31 cellular contexts compared by ENCODE assay signal in the genomic region with DNA sequence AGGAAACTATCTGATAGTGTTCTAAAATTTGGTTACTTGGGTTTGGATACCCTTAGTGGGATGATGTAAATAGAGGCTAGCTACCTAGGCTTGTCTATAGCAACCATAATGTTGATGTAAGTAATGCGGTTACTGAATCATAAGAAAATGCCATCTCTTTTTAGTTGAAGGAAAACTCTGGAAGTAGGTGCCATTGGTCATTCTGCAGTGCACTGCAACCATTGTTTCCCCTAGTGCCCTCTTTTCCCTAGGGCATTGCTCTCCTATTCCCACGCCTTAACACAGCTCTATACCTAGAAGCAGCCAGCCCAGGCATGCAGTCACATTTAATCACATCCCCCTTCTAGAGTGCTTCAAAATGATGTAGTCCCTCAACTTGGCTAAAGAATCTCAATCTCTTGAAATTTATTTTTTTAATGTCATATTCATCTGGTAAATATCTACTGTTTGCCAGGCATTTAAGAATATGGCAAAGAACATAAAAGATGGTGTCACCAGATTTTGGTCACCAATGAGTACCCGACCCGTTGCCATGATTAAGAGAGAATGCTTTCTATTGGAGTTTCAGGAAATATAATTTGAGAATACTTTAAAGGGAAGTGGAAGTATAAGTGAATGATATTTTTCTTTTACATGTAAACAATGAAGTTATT. TPM values are rescaled to one million over a fixed set of nuclear protein-coding genes. Genes with fewer than 3 reads are reported as not detected.
DNase-seq lines count a peak whose midpoint lies in the region; ATAC-seq, FAIRE-seq and TF ChIP-seq lines count a peak whose summit lies in the region.
"Had no signal": no experiment of that assay in that cellular context is flagged by ENCODE, and none has a peak within 500 bp of the region (broad histone marks: within the 10 kb centered on the region; RNA-seq: fewer than 3 reads in every experiment).

No MANE protein-coding gene starts in this region.

- no peak overlapping the region for H3K4me3 ChIP-seq in K562
- H3K4me3 ChIP-seq in right lobe of liver, result no peak overlapping the region
- H3K4me3 ChIP-seq: skin epidermis, vagina had no signal

- no peak for TF ChIP-seq EP300 in K562 (IDR thresholded peaks at IDR 0.05; ENCODE audit: low read length)

- no peaks in the 10 kb centered on the region for H3K9me3 Mint-ChIP-seq in activated naive CD4-positive, alpha-beta T cell treated with anti-CD3 and anti-CD28 coated beads, Interleukin-2, amount 50 U/mL, for 24 hours
- H3K9me3 Mint-ChIP-seq: activated naive CD4-positive, alpha-beta T cell treated with anti-CD3 and anti-CD28 coated beads, Interleukin-2, amount 50 U/mL, for 72 hours; activated T-helper 17 cell treated with anti-CD3 and anti-CD28 coated beads, Interleukin-2, amount 50 U/mL, for 72 hours; stimulated activated naive CD8-positive, alpha-beta T cell treated with anti-CD3 and anti-CD28 coated beads, Interleukin-15, amount 100 ng/mL, for 72 hours had no signal

- no TSS peak for BruUV-seq in K562 (replicated peaks; lab: Mats Ljungman, UMichigan)

- ATAC-seq in K562 (peak; percentile 58), right lobe of liver (peak in 2 of 4 donors; percentile 2 to 3)
- ATAC-seq: activated CD4-positive, CD25-positive, alpha-beta regulatory T cell treated with anti-CD3 and anti-CD28 coated beads, Interleukin-2, amount 50 U/mL, for 24 hours; activated naive CD4-positive, alpha-beta T cell treated with anti-CD3 and anti-CD28 coated beads, Interleukin-2, amount 50 U/mL, for 72 hours; activated T-helper 17 cell treated with anti-CD3 and anti-CD28 coated beads, Interleukin-2, amount 50 U/mL, for 72 hours; PC-3; stimulated activated naive CD8-positive, alpha-beta T cell treated with anti-CD3 and anti-CD28 coated beads, Interleukin-15, amount 100 ng/mL, for 72 hours had no signal

- no peaks in the 10 kb centered on the region for H3K79me2 ChIP-seq in K562 (ENCODE audit: control insufficient read depth, insufficient read depth, low read length)

- intact Hi-C loops in K562 (cut with micrococcal nuclease) (no loop called here), right lobe of liver (cut with DNase I) (no loop called here), posterior cingulate gyrus (cut with DNase I) (loop anchor here (10.0 kb wide), 1 partner anchor 228 kb away; no protein-coding TSS in a partner anchor)

- POLR2A ChIA-PET in K562 (lab: Yijun Ruan, JAX), result interaction anchor here (2.3 kb wide), 1 partner anchor 16 kb away, joined by 14 read pairs; no protein-coding TSS in a partner anchor

- no peaks in the 10 kb centered on the region for H3K9me1 ChIP-seq in K562 (ENCODE audit: control insufficient read depth, insufficient read depth, low read length)

- no peaks in the 10 kb centered on the region for H3K27me3 ChIP-seq in K562 (ENCODE audit: control insufficient read depth in 2 of 2, insufficient read depth in 2 of 2, low read length in 2 of 2)
- no peaks in the 10 kb centered on the region for H3K27me3 ChIP-seq in right lobe of liver
- H3K27me3 ChIP-seq: neutrophil, vagina had no signal

- CTCF ChIA-PET in K562 (lab: Yijun Ruan, JAX; ENCODE audit: low intra/inter-chr PET ratio), result no interaction called here

- in situ Hi-C loops in K562 (cut with MboI), result no loop called here

- H3K36me3 Mint-ChIP-seq in activated naive CD4-positive, alpha-beta T cell treated with anti-CD3 and anti-CD28 coated beads, Interleukin-2, amount 50 U/mL, for 24 hours, result peaks cover 14% of the 10 kb centered on the region

- FAIRE-seq in K562 (lab: Jason Lieb, UNC), result no peak
- FAIRE-seq: bronchial epithelial cell, GM18507, HTR-8/SVneo had no signal

- H3K9ac ChIP-seq in K562 (ENCODE audit: insufficient read depth in 1 of 2, low read depth in 2 of 2, low read length in 2 of 2), result no peak overlapping the region
- H3K9ac ChIP-seq: KMS-11 had no signal

- no peak for TF ChIP-seq RAD21 in K562 (CRISPR knock-in tag; conservative IDR thresholded peaks at IDR 0.05 in 1 of 2, IDR thresholded peaks at IDR 0.05 in 1 of 2)

- DNase-seq in activated naive CD4-positive, alpha-beta T cell treated with Interleukin-2 at 50 U/mL for 16 hours, result no peak
- DNase-seq in K562 (ENCODE audit: extremely low read depth in 1 of 4, low spot score in 3 of 4) (no peak), right lobe of liver (no peak), NK-92 (lab: John Stamatoyannopoulos, UW; ENCODE audit: unreplicated experiment) (no peak), posterior cingulate gyrus (no peak), iPS-NIHi11 (ENCODE audit: low spot score) (no peak), GM19238 (ENCODE audit: insufficient read length, low spot score) (no peak)
- DNase-seq: activated CD4-positive, alpha-beta T cell treated with anti-CD3 and anti-CD28 coated beads, Interleukin-2, amount 50 U/mL, for 48 hours; activated CD8-positive, alpha-beta memory T cell treated with anti-CD3 and anti-CD28 coated beads, Interleukin-2, amount 50 U/mL, for 48 hours; anterior cingulate cortex; effector CD4-positive, alpha-beta T cell; GDM1; NCI-H1436; NK-92 treated with Interleukin-12 subunit alpha and Interleukin-12 subunit beta, amount 100 ng/mL, for 24 hours; PC-3; SHP77 treated with DMSO at 0.1 percent for 48 hours; stimulated activated CD8-positive, alpha-beta memory T cell treated with anti-CD3 and anti-CD28 coated beads, Interleukin-4, amount 100 ng/mL, for 48 hours; stimulated activated naive CD8-positive, alpha-beta T cell treated with anti-CD3 and anti-CD28 coated beads, Interleukin-15, amount 100 ng/mL, for 72 hours; T-helper 1 cell had no signal

- no peak overlapping the region for H3K4me3 Mint-ChIP-seq in activated naive CD4-positive, alpha-beta T cell treated with anti-CD3 and anti-CD28 coated beads, Interleukin-2, amount 50 U/mL, for 24 hours
- H3K4me3 Mint-ChIP-seq: activated T-helper 17 cell treated with anti-CD3 and anti-CD28 coated beads, Interleukin-2, amount 50 U/mL, for 72 hours; B cell; stimulated activated naive CD8-positive, alpha-beta T cell treated with anti-CD3 and anti-CD28 coated beads, Interleukin-15, amount 100 ng/mL, for 72 hours had no signal

- no peak for TF ChIP-seq POLR2A in K562 (conservative IDR thresholded peaks at IDR 0.05)
- peak; percentile 74 for TF ChIP-seq POLR2A in right lobe of liver (IDR thresholded peaks at IDR 0.05)

- H2AFZ ChIP-seq in K562 (ENCODE audit: low read depth, low read length), result no peak overlapping the region

- H3K27ac Mint-ChIP-seq in activated naive CD4-positive, alpha-beta T cell treated with anti-CD3 and anti-CD28 coated beads, Interleukin-2, amount 50 U/mL, for 24 hours, result peak overlapping the region; percentile 9
- H3K27ac Mint-ChIP-seq: activated naive CD4-positive, alpha-beta T cell treated with anti-CD3 and anti-CD28 coated beads, Interleukin-2, amount 50 U/mL, for 72 hours; activated T-helper 17 cell treated with anti-CD3 and anti-CD28 coated beads, Interleukin-2, amount 50 U/mL, for 72 hours; B cell had no signal

- H3K4me1 ChIP-seq in K562 (replicated peaks in 1 of 2; ENCODE audit: control insufficient read depth in 2 of 2, insufficient read depth in 2 of 2, low read length in 2 of 2) (no peaks in the 10 kb centered on the region), right lobe of liver (peaks cover 0 to 7% (median 1%) of the 10 kb centered on the region in 4 donors)
- H3K4me1 ChIP-seq: vagina had no signal

- H3K27ac ChIP-seq in K562 (ENCODE audit: extremely low read depth, low read depth, low read length) (no peak overlapping the region), right lobe of liver (peak overlapping the region in 1 of 3 donors; percentile 0)
- H3K27ac ChIP-seq: KMS-11, neutrophil, skin epidermis, vagina had no signal

- WGBS in K562 (ENCODE audit: insufficient coverage, low coverage, missing lambda C conversion rate), result 80% methylated on average over 4 of the region's 4 CpGs
- 66% methylated on average over 4 of the region's 4 CpGs for WGBS in right lobe of liver (ENCODE audit: insufficient coverage, low coverage, low lambda C conversion rate, missing lambda C conversion rate)

- peaks cover 44% of the 10 kb centered on the region for H3K36me3 ChIP-seq in K562 (ENCODE audit: control insufficient read depth, insufficient read depth, low read length)
- peaks cover 0 to 56% (median 41%) of the 10 kb centered on the region in 4 donors for H3K36me3 ChIP-seq in right lobe of liver

- no peaks in the 10 kb centered on the region for H3K27me3 Mint-ChIP-seq in activated naive CD4-positive, alpha-beta T cell treated with anti-CD3 and anti-CD28 coated beads, Interleukin-2, amount 50 U/mL, for 24 hours
- H3K27me3 Mint-ChIP-seq: activated T-helper 17 cell treated with anti-CD3 and anti-CD28 coated beads, Interleukin-2, amount 50 U/mL, for 72 hours; B cell; stimulated activated naive CD8-positive, alpha-beta T cell treated with anti-CD3 and anti-CD28 coated beads, Interleukin-15, amount 100 ng/mL, for 72 hours had no signal

- no peak overlapping the region for H3K4me2 ChIP-seq in K562 (ENCODE audit: insufficient read depth, low read length)
- H3K4me2 ChIP-seq: KMS-11 had no signal

- H3K4me1 Mint-ChIP-seq in activated naive CD4-positive, alpha-beta T cell treated with anti-CD3 and anti-CD28 coated beads, Interleukin-2, amount 50 U/mL, for 24 hours, result no peaks in the 10 kb centered on the region
- H3K4me1 Mint-ChIP-seq: activated T-helper 17 cell treated with anti-CD3 and anti-CD28 coated beads, Interleukin-2, amount 50 U/mL, for 72 hours; B cell; stimulated activated naive CD8-positive, alpha-beta T cell treated with anti-CD3 and anti-CD28 coated beads, Interleukin-15, amount 100 ng/mL, for 72 hours had no signal

- TF ChIP-seq CTCF in K562 (IDR thresholded peaks at IDR 0.05 in 2 of 3, conservative IDR thresholded peaks at IDR 0.05 in 1 of 3; ENCODE audit: insufficient read depth in 2 of 3, low read depth in 1 of 3, low read length in 3 of 3) (no peak), right lobe of liver (IDR thresholded peaks at IDR 0.05) (no peak)

- H3K9me3 ChIP-seq in K562 (replicated peaks; ENCODE audit: control insufficient read depth, insufficient read depth, low read depth, low read length) (no peaks in the 10 kb centered on the region), right lobe of liver (no peaks in the 10 kb centered on the region)
- H3K9me3 ChIP-seq: neutrophil, vagina had no signal

- H4K20me1 ChIP-seq in K562 (replicated peaks; ENCODE audit: control insufficient read depth, insufficient read depth, low read length), result no peaks in the 10 kb centered on the region

RNA-seq across cellular contexts. Expression of gene PTP4A1, which starts 10.4 kb away (rescaled TPM):
- total RNA-seq in K562 (2011; cell fraction: chromatin; rRNA removed; ENCODE audit: low replicate concordance), result 10.0 and 28.1 TPM in 2 replicates
- total RNA-seq in K562 (2011; cell fraction: nucleolus; rRNA removed), result 10.7 and 10.8 TPM in 2 replicates
- 15.0 and 29.0 TPM in 2 replicates for total RNA-seq in K562 (2011; cell fraction: nucleoplasm; rRNA removed)
- total RNA-seq in K562 (2014; rRNA removed), result 13.1 and 14.6 TPM in 2 replicates
- total RNA-seq in K562 (2014; rRNA removed; fragmentation: Illumina TruSeq; extraction: Trizol), result 10.0 and 12.7 TPM in 2 replicates
- total RNA-seq in K562 (2015; rRNA removed; fragmentation: Illumina TruSeq; extraction: Trizol), result 9.7 and 10.3 TPM in 2 replicates
- total RNA-seq in K562 (2021), result 60.9 and 62.7 TPM in 2 replicates
- polyA plus RNA-seq in K562 (2011; rRNA removed), result 17.1 and 17.9 TPM in 2 replicates
- polyA plus RNA-seq in K562 (2011; cell fraction: cytosol; rRNA removed), result 1.9 and 10.8 TPM in 2 replicates
- 6.9 and 10.5 TPM in 2 replicates for polyA plus RNA-seq in K562 (2011; cell fraction: nucleus; rRNA removed)
- 41.6 and 51.3 TPM in 2 replicates for polyA plus RNA-seq in K562 (2012)
- 57.0 and 67.5 TPM in 2 replicates for polyA plus RNA-seq in K562 (2014; fragmentation: Illumina TruSeq; extraction: Trizol)
- polyA plus RNA-seq in K562 (2014; fragmentation: Nextera tagmentation; extraction: Ambion mirVana), result 10 to 100 TPM in 1 of 2 experiments, 1 to 10 TPM in 1; 3.7 to 13.6 TPM
- polyA plus RNA-seq in K562 (2014; rRNA removed), result 12.4 and 12.9 TPM in 2 replicates
- polyA minus RNA-seq in K562 (2011; rRNA and poly(A)+ RNA removed), result 23.4 and 25.8 TPM in 2 replicates
- polyA minus RNA-seq in K562 (2011; cell fraction: cytosol; rRNA and poly(A)+ RNA removed), result 24.8 and 25.0 TPM in 2 replicates
- polyA minus RNA-seq in K562 (2011; cell fraction: nucleus; rRNA and poly(A)+ RNA removed), result 16.0 and 19.1 TPM in 2 replicates
- total RNA-seq in right lobe of liver, result 100 to 1,000 TPM; 147 to 342 (median 225) TPM

RNA-seq across cellular contexts. Expression of gene PHF3, which starts 52.9 kb away (rescaled TPM):
- total RNA-seq in K562 (2011; cell fraction: chromatin; rRNA removed; ENCODE audit: low replicate concordance), result 21.5 and 99.1 TPM in 2 replicates
- total RNA-seq in K562 (2011; cell fraction: nucleolus; rRNA removed), result 30.0 and 37.5 TPM in 2 replicates
- total RNA-seq in K562 (2011; cell fraction: nucleoplasm; rRNA removed), result 61.8 and 108 TPM in 2 replicates
- total RNA-seq in K562 (2014; rRNA removed) (37.4 and 44.0 TPM in 2 replicates), K562 (2014; rRNA removed; fragmentation: Illumina TruSeq; extraction: Trizol) (49.3 and 58.9 TPM in 2 replicates), K562 (2015; rRNA removed; fragmentation: Illumina TruSeq; extraction: Trizol) (49.8 and 51.2 TPM in 2 replicates), K562 (2021) (32.8 and 35.6 TPM in 2 replicates), right lobe of liver (10 to 100 TPM; 22.1 to 35.2 (median 31.5) TPM)
- polyA plus RNA-seq in K562 (2011; rRNA removed) (21.8 and 28.5 TPM in 2 replicates), K562 (2014; fragmentation: Illumina TruSeq; extraction: Trizol) (27.1 and 30.9 TPM in 2 replicates), K562 (2014; fragmentation: Nextera tagmentation; extraction: Ambion mirVana) (1 to 10 TPM; 8.1 to 8.6 TPM), K562 (2014; rRNA removed) (16.7 and 21.6 TPM in 2 replicates)
- 5.0 and 8.2 TPM in 2 replicates for polyA plus RNA-seq in K562 (2011; cell fraction: cytosol; rRNA removed)
- polyA plus RNA-seq in K562 (2011; cell fraction: nucleus; rRNA removed), result 23.1 and 24.4 TPM in 2 replicates
- polyA plus RNA-seq in K562 (2012), result 18.3 and 19.4 TPM in 2 replicates
- polyA minus RNA-seq in K562 (2011; rRNA and poly(A)+ RNA removed), result 73.5 and 98.2 TPM in 2 replicates
- polyA minus RNA-seq in K562 (2011; cell fraction: cytosol; rRNA and poly(A)+ RNA removed), result 28.0 and 30.5 TPM in 2 replicates
- 45.8 and 84.0 TPM in 2 replicates for polyA minus RNA-seq in K562 (2011; cell fraction: nucleus; rRNA and poly(A)+ RNA removed)
